1 cellular context compared by ENCODE assay signal in genomic region chr2:84947010-84947593, GRCh38.
TF ChIP-seq lines count a peak whose summit lies in the region.

No MANE protein-coding gene starts in this region.

TF ChIP-seq in SK-N-SH, 30 proteins besides CTCF, POLR2A, EP300 and RAD21 (continued from another document):
- TF ChIP-seq USF2 (IDR thresholded peaks at IDR 0.05; ENCODE audit: borderline replicate concordance, low read depth, low read length) (no peak), RXRA (IDR thresholded peaks at IDR 0.05; ENCODE audit: borderline replicate concordance, low read depth) (no peak), RCOR1 (IDR thresholded peaks at IDR 0.05; ENCODE audit: low read length) (no peak)
